In the genomic region with DNA sequence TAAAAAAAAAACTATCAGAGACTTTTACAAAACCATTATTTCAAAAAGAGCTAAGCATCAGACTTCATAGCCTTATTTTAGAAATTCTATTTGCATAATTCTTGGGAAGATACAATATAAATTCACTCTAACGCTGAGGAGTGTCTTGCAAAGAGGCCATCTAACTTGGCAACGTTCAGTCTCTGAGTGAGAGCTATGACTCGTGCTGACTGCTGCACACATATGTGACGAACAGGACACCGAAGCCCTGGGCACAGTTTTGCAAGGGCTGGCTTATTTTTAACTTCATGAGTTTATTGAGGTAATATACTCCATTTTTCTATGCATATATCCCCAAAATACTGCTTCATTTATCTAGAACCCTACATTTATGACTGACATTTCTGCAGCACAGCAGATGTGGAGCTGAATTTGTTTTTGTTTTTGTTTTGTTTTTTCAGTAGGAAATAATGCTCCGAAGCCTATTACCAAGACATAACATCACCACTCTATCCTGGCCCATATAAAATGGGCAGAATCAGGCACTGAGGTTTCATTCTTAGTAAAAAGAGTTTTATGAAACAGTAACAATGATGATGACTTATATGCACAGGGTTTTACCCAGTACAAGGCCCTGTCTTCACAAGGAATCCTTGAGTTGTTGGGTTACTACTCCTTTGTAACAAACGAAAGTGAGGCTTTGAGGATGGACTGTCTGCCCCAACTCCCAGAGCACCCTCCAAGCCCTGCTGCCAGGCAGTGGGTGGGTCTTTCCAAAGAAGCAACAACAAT, we compare ENCODE assay signal across 10 cellular contexts.
A peak's percentile ranks its signal among the peaks of the same experiment; 100 is the strongest.
DNase-seq lines count a peak whose midpoint lies in the region; ATAC-seq and TF ChIP-seq lines count a peak whose summit lies in the region.
"Had no signal": no experiment of that assay in that cellular context is flagged by ENCODE, and none has a peak within 500 bp of the region (broad histone marks: within the 10 kb centered on the region; RNA-seq: fewer than 3 reads in every experiment).

No MANE protein-coding gene starts in this region.

- peaks cover 1% of the 10 kb centered on the region for H3K27me3 Mint-ChIP-seq in activated CD4-positive, alpha-beta T cell treated with anti-CD3 and anti-CD28 coated beads for 36 hours
- no peaks in the 10 kb centered on the region for H3K27me3 Mint-ChIP-seq in type B pancreatic cell

- CTCF ChIA-PET in activated CD4-positive, alpha-beta T cell treated with anti-CD3 and anti-CD28 coated beads for 36 hours (lab: Charles Lee): no interaction called here

- H3K9ac ChIP-seq in adipocyte (ENCODE audit: low read length): no peak overlapping the region

- H3K4me1 ChIP-seq in adipocyte (ENCODE audit: control insufficient read depth, insufficient read depth, low read length) (peaks cover 4% of the 10 kb centered on the region), heart left ventricle (no peaks in the 10 kb centered on the region)

- no peak overlapping the region for H3K27ac ChIP-seq in heart left ventricle

- WGBS in heart left ventricle, 4 donors: 78 to 90% (median 83%) methylated on average over 7 of the region's 7 CpGs

- peaks cover 3% of the 10 kb centered on the region for H3K9me3 Mint-ChIP-seq in activated CD4-positive, alpha-beta T cell treated with anti-CD3 and anti-CD28 coated beads for 36 hours (ENCODE audit: low read depth)
- peaks cover 4% of the 10 kb centered on the region for H3K9me3 Mint-ChIP-seq in type B pancreatic cell

- TF ChIP-seq POLR2A in heart left ventricle (IDR thresholded peaks at IDR 0.05): no peak

- H3K36me3 ChIP-seq in adipocyte (ENCODE audit: control insufficient read depth, insufficient read depth, low read length, severe bottlenecking) (no peaks in the 10 kb centered on the region), heart left ventricle (no peaks in the 10 kb centered on the region)

- no peaks in the 10 kb centered on the region for H3K36me3 Mint-ChIP-seq in activated CD4-positive, alpha-beta T cell treated with anti-CD3 and anti-CD28 coated beads for 36 hours (ENCODE audit: low read depth)
- H3K36me3 Mint-ChIP-seq in type B pancreatic cell: no peaks in the 10 kb centered on the region

- DNase-seq in activated CD4-positive, alpha-beta T cell treated with anti-CD3 and anti-CD28 coated beads for 36 hours: no peak
- no peak for DNase-seq in activated CD4-positive, alpha-beta T cell treated with anti-CD3 and anti-CD28 coated beads for 1 hour
- DNase-seq in adipocyte (ENCODE audit: low read depth): peak; percentile 39
- peak; percentile 26 for DNase-seq in fibroblast of pulmonary artery (ENCODE audit: low read depth)
- no peak for DNase-seq in type B pancreatic cell (ENCODE audit: extremely low spot score, unreplicated experiment)
- DNase-seq in stimulated activated naive CD8-positive, alpha-beta T cell treated with anti-CD3 and anti-CD28 coated beads, Interleukin-15, Interleukin-2, amounts not matched to agents 100 U/mL and 50 U/mL, for 24 hours: no peak
- DNase-seq in heart left ventricle: no peak
- DNase-seq: effector CD8-positive, alpha-beta T cell; occipital lobe had no signal

- peaks cover 8% of the 10 kb centered on the region for H3K27me3 ChIP-seq in adipocyte (replicated peaks; ENCODE audit: control insufficient read depth, insufficient read depth, low read length)
- peaks cover 0 to 2% (median 0%) of the 10 kb centered on the region in 9 donors for H3K27me3 ChIP-seq in heart left ventricle

- no peak overlapping the region for H3K4me3 Mint-ChIP-seq in activated CD4-positive, alpha-beta T cell treated with anti-CD3 and anti-CD28 coated beads for 36 hours
- no peak overlapping the region for H3K4me3 Mint-ChIP-seq in type B pancreatic cell

- TF ChIP-seq CTCF in fibroblast of pulmonary artery (IDR thresholded peaks at IDR 0.05; ENCODE audit: low read length, missing control alignments): no peak
- no peak for TF ChIP-seq CTCF in type B pancreatic cell (conservative IDR thresholded peaks at IDR 0.05)
- TF ChIP-seq CTCF in heart left ventricle (IDR thresholded peaks at IDR 0.05): no peak

- ATAC-seq in activated CD4-positive, alpha-beta T cell treated with anti-CD3 and anti-CD28 coated beads for 36 hours: peak; percentile 30
- no peak for ATAC-seq in stimulated activated naive CD8-positive, alpha-beta T cell treated with anti-CD3 and anti-CD28 coated beads, Interleukin-15, Interleukin-2, amounts not matched to agents 100 U/mL and 50 U/mL, for 24 hours
- no peak for ATAC-seq in heart left ventricle
- no peak for ATAC-seq in GM21717 (IDR thresholded peaks at IDR 0.05; ENCODE audit: unreplicated experiment)

- H3K9me3 ChIP-seq in adipocyte (ENCODE audit: control insufficient read depth, low read length) (peaks cover 4% of the 10 kb centered on the region), heart left ventricle (peaks cover 0 to 10% (median 1%) of the 10 kb centered on the region in 12 donors)

- H3K4me1 Mint-ChIP-seq in activated CD4-positive, alpha-beta T cell treated with anti-CD3 and anti-CD28 coated beads for 36 hours: peaks cover 12% of the 10 kb centered on the region
- peaks cover 16% of the 10 kb centered on the region for H3K4me1 Mint-ChIP-seq in type B pancreatic cell (ENCODE audit: unreplicated experiment)

- intact Hi-C loops in activated CD4-positive, alpha-beta T cell treated with anti-CD3 and anti-CD28 coated beads for 36 hours (cut with DNase I, micrococcal nuclease): no loop called here
- intact Hi-C loops in heart left ventricle (cut with DNase I): no loop called here

- H3K27ac Mint-ChIP-seq in activated CD4-positive, alpha-beta T cell treated with anti-CD3 and anti-CD28 coated beads for 36 hours: no peak overlapping the region
- H3K27ac Mint-ChIP-seq in type B pancreatic cell: peak overlapping the region; percentile 70

- POLR2A ChIA-PET in activated CD4-positive, alpha-beta T cell treated with anti-CD3 and anti-CD28 coated beads for 36 hours (lab: Charles Lee): no interaction called here

- no peak overlapping the region for H3K4me3 ChIP-seq in adipocyte (ENCODE audit: low read length)
- no peak overlapping the region for H3K4me3 ChIP-seq in fibroblast of pulmonary artery (replicated peaks; ENCODE audit: low read depth, low read length)
- no peak overlapping the region for H3K4me3 ChIP-seq in heart left ventricle

Comparison
In these comparisons a context has a peak if more than half of its experiments do, and no peak if none do; other contexts are left out.
1. DNase-seq: peak in adipocyte (single experiment) and fibroblast of pulmonary artery (single experiment); none in activated CD4-positive, alpha-beta T cell treated with anti-CD3 and anti-CD28 coated beads for 36 hours (single experiment), activated CD4-positive, alpha-beta T cell treated with anti-CD3 and anti-CD28 coated beads for 1 hour (single experiment), type B pancreatic cell (single experiment), stimulated activated naive CD8-positive, alpha-beta T cell treated with anti-CD3 and anti-CD28 coated beads, Interleukin-15, Interleukin-2, amounts not matched to agents 100 U/mL and 50 U/mL, for 24 hours (single experiment) and heart left ventricle (0 of 5).